Comparison of ENCODE assay signal across 22 cellular contexts in the genomic region with DNA sequence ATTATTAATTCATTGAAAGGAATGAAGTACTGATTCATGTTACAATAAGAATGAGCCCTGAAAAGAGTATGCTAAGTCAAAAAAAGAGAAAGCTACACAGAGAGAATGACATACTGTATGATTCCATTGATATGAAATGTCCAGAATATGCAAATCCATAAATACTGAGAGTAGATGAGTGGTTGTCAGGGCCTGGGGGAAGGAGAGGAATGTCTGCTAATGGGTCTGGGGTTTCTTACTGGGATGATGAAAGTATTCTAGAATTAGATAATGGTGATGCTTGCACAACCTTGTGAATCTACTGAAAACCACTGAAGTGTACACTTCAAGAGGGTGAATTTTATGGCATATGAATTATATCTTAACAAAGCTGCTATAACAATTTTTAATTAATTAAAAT.
"Had no signal": no experiment of that assay in that cellular context is flagged by ENCODE, and none has a peak within 500 bp of the region (broad histone marks: within the 10 kb centered on the region; RNA-seq: fewer than 3 reads in every experiment).

No MANE protein-coding gene starts in this region.

- H3K27me3 ChIP-seq: brain microvascular endothelial cell had no signal

- H3K36me3 ChIP-seq: brain microvascular endothelial cell, WERI-Rb-1 had no signal

- DNase-seq: activated CD4-positive, alpha-beta T cell treated with anti-CD3 and anti-CD28 coated beads, Interleukin-2, amount 10 ng/mL, durations not matched to agents 7 days and 5 days; activated CD4-positive, CD25-positive, alpha-beta regulatory T cell treated with anti-CD3 and anti-CD28 coated beads, Interleukin-2, amount 50 U/mL, for 72 hours; activated CD8-positive, alpha-beta memory T cell treated with anti-CD3 and anti-CD28 coated beads, Interleukin-2, amount 10 ng/mL, durations not matched to agents 7 days and 5 days; activated CD8-positive, alpha-beta T cell treated with anti-CD3 and anti-CD28 coated beads for 36 hours; activated gamma-delta T cell; activated naive CD4-positive, alpha-beta T cell treated with anti-CD3 and anti-CD28 coated beads, Interleukin-2, amount 50 U/mL, for 16 hours; activated naive CD8-positive, alpha-beta T cell treated with anti-CD3 and anti-CD28 coated beads, Interleukin-2, amount 50 U/mL, for 24 hours; activated T-cell treated with anti-CD3 and anti-CD28 coated beads for 4 hours; anterior cingulate cortex; brain microvascular endothelial cell; caudate nucleus; dermis blood vessel endothelial cell; effector CD8-positive, alpha-beta T cell; erythroblast; foreskin melanocyte; hippocampal formation; nephron progenitor cell; stimulated activated CD4-positive, alpha-beta T cell treated with anti-CD3 and anti-CD28 coated beads, Interleukin-2, amount 100 ng/mL, for 48 hours; stimulated activated naive CD4-positive, alpha-beta T cell; T-helper 1 cell; WERI-Rb-1 had no signal

- H3K9me3 Mint-ChIP-seq: activated CD4-positive, alpha-beta T cell treated with anti-CD3 and anti-CD28 coated beads, Interleukin-2, amount 10 ng/mL, durations not matched to agents 7 days and 5 days; activated CD8-positive, alpha-beta T cell treated with anti-CD3 and anti-CD28 coated beads for 36 hours; activated naive CD8-positive, alpha-beta T cell treated with anti-CD3 and anti-CD28 coated beads, Interleukin-2, amount 50 U/mL, for 24 hours; nephron progenitor cell had no signal

- H3K4me3 Mint-ChIP-seq: activated CD4-positive, alpha-beta T cell treated with anti-CD3 and anti-CD28 coated beads, Interleukin-2, amount 10 ng/mL, durations not matched to agents 7 days and 5 days; activated CD8-positive, alpha-beta memory T cell treated with anti-CD3 and anti-CD28 coated beads, Interleukin-2, amount 10 ng/mL, durations not matched to agents 7 days and 5 days; activated CD8-positive, alpha-beta T cell treated with anti-CD3 and anti-CD28 coated beads for 36 hours; activated naive CD8-positive, alpha-beta T cell treated with anti-CD3 and anti-CD28 coated beads, Interleukin-2, amount 50 U/mL, for 24 hours; nephron progenitor cell had no signal

- ATAC-seq: activated CD8-positive, alpha-beta memory T cell treated with anti-CD3 and anti-CD28 coated beads, Interleukin-2, amount 10 ng/mL, durations not matched to agents 7 days and 5 days; activated CD8-positive, alpha-beta T cell treated with anti-CD3 and anti-CD28 coated beads for 36 hours; activated naive CD8-positive, alpha-beta T cell treated with anti-CD3 and anti-CD28 coated beads, Interleukin-2, amount 50 U/mL, for 24 hours; sciatic nerve had no signal

- H3K27ac Mint-ChIP-seq: activated CD4-positive, alpha-beta T cell treated with anti-CD3 and anti-CD28 coated beads, Interleukin-2, amount 10 ng/mL, durations not matched to agents 7 days and 5 days; activated CD8-positive, alpha-beta memory T cell treated with anti-CD3 and anti-CD28 coated beads, Interleukin-2, amount 10 ng/mL, durations not matched to agents 7 days and 5 days; activated CD8-positive, alpha-beta T cell treated with anti-CD3 and anti-CD28 coated beads for 36 hours; activated naive CD8-positive, alpha-beta T cell treated with anti-CD3 and anti-CD28 coated beads, Interleukin-2, amount 50 U/mL, for 24 hours; nephron progenitor cell had no signal

- H3K27ac ChIP-seq: brain microvascular endothelial cell, WERI-Rb-1 had no signal

- H3K36me3 Mint-ChIP-seq: activated CD8-positive, alpha-beta memory T cell treated with anti-CD3 and anti-CD28 coated beads, Interleukin-2, amount 10 ng/mL, durations not matched to agents 7 days and 5 days had no signal
